In the genomic region with DNA sequence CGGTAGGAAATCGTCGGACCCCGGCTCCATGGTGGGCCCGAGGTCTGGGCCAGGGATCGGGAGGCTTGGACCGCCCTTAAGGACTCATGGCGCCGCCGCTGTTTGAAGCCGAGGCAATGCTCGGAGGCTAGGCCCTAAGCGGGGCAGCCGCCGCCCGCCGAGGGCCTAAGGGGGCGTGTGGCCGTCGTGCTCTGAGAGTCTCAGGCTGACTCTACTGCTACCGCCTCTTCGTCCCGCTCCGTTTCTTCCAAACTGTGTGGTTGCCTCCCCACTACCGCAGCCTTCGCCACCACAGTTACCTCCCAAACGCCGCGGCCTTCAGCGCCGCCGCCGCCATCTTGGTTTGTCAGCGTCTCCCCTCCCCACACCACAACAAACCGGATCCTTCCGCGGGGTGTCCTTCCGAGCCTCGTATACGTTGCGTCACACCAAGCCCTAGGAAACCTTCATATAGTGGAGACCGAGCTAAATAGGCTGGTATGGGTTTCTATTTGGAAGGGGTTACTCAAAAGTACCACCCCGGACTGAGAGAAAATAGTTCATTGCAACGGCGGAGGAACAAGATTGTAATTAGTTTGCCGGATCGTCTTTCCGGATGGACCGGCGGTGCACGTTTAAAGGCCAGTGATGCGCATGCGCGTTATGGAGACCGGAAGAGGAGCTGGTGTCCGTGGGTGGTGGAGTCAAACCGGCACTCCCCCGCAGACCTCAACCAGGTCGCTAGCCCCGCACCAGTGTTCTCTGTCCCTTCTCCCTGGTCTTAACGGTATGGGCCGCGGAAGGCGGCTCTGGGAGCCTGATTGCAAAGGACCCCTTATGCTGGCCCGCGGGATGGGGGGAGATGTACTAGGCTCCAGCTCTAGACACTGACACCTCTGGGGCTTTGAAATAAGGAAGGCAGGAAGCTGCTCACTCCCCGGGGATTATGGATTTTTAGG, we compare ENCODE assay signal across 1 cellular context.
TF ChIP-seq lines count a peak whose summit lies in the region.

Gene KDM5C (minus strand): TSS at position 348 of the 938 bp plus-strand sequence. CDS start 318 bp downstream, at position 30.

TF ChIP-seq in HepG2, 621 proteins besides CTCF, POLR2A, EP300 and RAD21 (continued from another document):
- TF ChIP-seq, protein P1, sequence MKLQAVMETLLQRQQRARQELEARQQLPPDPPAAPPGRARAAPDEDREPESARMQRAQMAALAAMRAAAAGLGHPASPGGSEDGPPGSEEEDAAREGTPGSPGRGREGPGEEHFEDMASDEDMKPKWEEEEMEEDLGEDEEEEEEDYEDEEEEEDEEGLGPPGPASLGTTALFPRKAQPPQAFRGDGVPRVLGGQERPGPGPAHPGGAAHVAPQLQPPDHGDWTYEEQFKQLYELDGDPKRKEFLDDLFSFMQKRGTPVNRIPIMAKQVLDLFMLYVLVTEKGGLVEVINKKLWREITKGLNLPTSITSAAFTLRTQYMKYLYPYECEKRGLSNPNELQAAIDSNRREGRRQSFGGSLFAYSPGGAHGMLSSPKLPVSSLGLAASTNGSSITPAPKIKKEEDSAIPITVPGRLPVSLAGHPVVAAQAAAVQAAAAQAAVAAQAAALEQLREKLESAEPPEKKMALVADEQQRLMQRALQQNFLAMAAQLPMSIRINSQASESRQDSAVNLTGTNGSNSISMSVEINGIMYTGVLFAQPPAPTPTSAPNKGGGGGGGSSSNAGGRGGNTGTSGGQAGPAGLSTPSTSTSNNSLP (IDR thresholded peaks at IDR 0.05; ENCODE audit: low read depth, low read length), result peak; percentile 98
- TF ChIP-seq ZMYM4 (CRISPR knock-in tag; IDR thresholded peaks at IDR 0.05) (0 out of 2 replicates have a peak, but pooled peaks have one; percentile 43), ZNF644 (CRISPR knock-in tag; IDR thresholded peaks at IDR 0.05; ENCODE audit: low read depth) (no peak), EHMT2 (IDR thresholded peaks at IDR 0.05; ENCODE audit: borderline replicate concordance, low read depth, low read length) (no peak), KAT8 (CRISPR knock-in tag; IDR thresholded peaks at IDR 0.05) (peak; percentile 74), ZNF124 (CRISPR knock-in tag; IDR thresholded peaks at IDR 0.05) (no peak), FOSL2 (CRISPR knock-in tag; IDR thresholded peaks at IDR 0.05) (no peak), KDM4B (CRISPR knock-in tag; IDR thresholded peaks at IDR 0.05) (peak; percentile 29; the same call in 1 of the 2 replicates), DRAP1 (CRISPR knock-in tag; IDR thresholded peaks at IDR 0.05) (0 out of 2 replicates have a peak, but pooled peaks have one; percentile 36), HOXD1 (CRISPR knock-in tag; IDR thresholded peaks at IDR 0.05) (no peak), ZNF768 (CRISPR knock-in tag; IDR thresholded peaks at IDR 0.05) (peak; percentile 31; the same call in 1 of the 2 replicates), RFX3 (CRISPR knock-in tag; IDR thresholded peaks at IDR 0.05) (no peak), KDM2A (CRISPR knock-in tag; IDR thresholded peaks at IDR 0.05; ENCODE audit: borderline replicate concordance, low read depth) (peak; percentile 64; the same call in 1 of the 2 replicates), HOXA3 (CRISPR knock-in tag; IDR thresholded peaks at IDR 0.05) (peak; percentile 53; the same call in 1 of the 2 replicates), MXD1 (CRISPR knock-in tag; IDR thresholded peaks at IDR 0.05) (0 out of 2 replicates have a peak, but pooled peaks have one; percentile 3), PHF8 (CRISPR knock-in tag; IDR thresholded peaks at IDR 0.05) (peak; percentile 91), ZIK1 (CRISPR knock-in tag; IDR thresholded peaks at IDR 0.05; ENCODE audit: borderline replicate concordance, low read depth) (0 out of 2 replicates have a peak, but pooled peaks have one; percentile 62), ZNF639 (CRISPR knock-in tag; conservative IDR thresholded peaks at IDR 0.05) (no peak), ZNF501 (CRISPR knock-in tag; IDR thresholded peaks at IDR 0.05) (0 out of 2 replicates have a peak, but pooled peaks have one; percentile 44), MXI1 (IDR thresholded peaks at IDR 0.05; ENCODE audit: borderline replicate concordance, low read depth, low read length) (peak; percentile 43; the same call in 1 of the 3 replicates), HNF1B (CRISPR knock-in tag; IDR thresholded peaks at IDR 0.05) (peak; percentile 28; the same call in 1 of the 2 replicates), GATA4 (IDR thresholded peaks at IDR 0.05; ENCODE audit: borderline replicate concordance, low read depth) (peak; percentile 38; the same call in 1 of the 2 replicates), ZHX2 (IDR thresholded peaks at IDR 0.05; ENCODE audit: low read depth) (peak; percentile 54), ZHX2 (CRISPR knock-in tag; IDR thresholded peaks at IDR 0.05; ENCODE audit: borderline replicate concordance) (no peak)
- TF ChIP-seq, protein P2, sequence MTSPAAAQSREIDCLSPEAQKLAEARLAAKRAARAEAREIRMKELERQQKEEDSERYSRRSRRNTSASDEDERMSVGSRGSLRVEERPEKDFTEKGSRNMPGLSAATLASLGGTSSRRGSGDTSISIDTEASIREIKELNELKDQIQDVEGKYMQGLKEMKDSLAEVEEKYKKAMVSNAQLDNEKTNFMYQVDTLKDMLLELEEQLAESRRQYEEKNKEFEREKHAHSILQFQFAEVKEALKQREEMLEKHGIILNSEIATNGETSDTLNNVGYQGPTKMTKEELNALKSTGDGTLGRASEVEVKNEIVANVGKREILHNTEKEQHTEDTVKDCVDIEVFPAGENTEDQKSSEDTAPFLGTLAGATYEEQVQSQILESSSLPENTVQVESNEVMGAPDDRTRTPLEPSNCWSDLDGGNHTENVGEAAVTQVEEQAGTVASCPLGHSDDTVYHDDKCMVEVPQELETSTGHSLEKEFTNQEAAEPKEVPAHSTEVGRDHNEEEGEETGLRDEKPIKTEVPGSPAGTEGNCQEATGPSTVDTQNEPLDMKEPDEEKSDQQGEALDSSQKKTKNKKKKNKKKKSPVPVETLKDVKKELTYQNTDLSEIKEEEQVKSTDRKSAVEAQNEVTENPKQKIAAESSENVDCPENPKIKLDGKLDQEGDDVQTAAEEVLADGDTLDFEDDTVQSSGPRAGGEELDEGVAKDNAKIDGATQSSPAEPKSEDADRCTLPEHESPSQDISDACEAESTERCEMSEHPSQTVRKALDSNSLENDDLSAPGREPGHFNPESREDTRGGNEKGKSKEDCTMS (CRISPR knock-in tag; conservative IDR thresholded peaks at IDR 0.05), result no peak
TF ChIP-seq in HepG2: peak in this region for 96.
